Comparison of ENCODE assay signal across 8 cellular contexts in genomic region chr1:10794724-10795304, GRCh38. TPM values are rescaled to one million over a fixed set of nuclear protein-coding genes. Genes with fewer than 3 reads are reported as not detected.
DNase-seq lines count a peak whose midpoint lies in the region; ATAC-seq and TF ChIP-seq lines count a peak whose summit lies in the region.

No MANE protein-coding gene starts in this region.

- no peaks in the 10 kb centered on the region for H3K9me3 Mint-ChIP-seq in activated CD4-positive, alpha-beta T cell treated with anti-CD3 and anti-CD28 coated beads, Interleukin-2, amount 10 ng/mL, durations not matched to agents 7 days and 5 days
- no peaks in the 10 kb centered on the region for H3K9me3 Mint-ChIP-seq in activated T-helper 1 cell treated with anti-CD3 and anti-CD28 coated beads, Interleukin-12 subunit alpha, Interleukin-12 subunit beta, Interleukin-2, Interleukin-4 antibody, amounts not matched to agents 30 ng/mL and 10 ng/mL and 1 ng/mL, durations not matched to agents 14 hours and 24 hours and 36 hours

- H3K4me3 Mint-ChIP-seq in activated CD4-positive, alpha-beta T cell treated with anti-CD3 and anti-CD28 coated beads, Interleukin-2, amount 10 ng/mL, durations not matched to agents 7 days and 5 days = peak overlapping the region; percentile 67
- peak overlapping the region; percentile 68 for H3K4me3 Mint-ChIP-seq in activated T-helper 1 cell treated with anti-CD3 and anti-CD28 coated beads, Interleukin-12 subunit alpha, Interleukin-12 subunit beta, Interleukin-2, Interleukin-4 antibody, amounts not matched to agents 30 ng/mL and 10 ng/mL and 1 ng/mL, durations not matched to agents 14 hours and 24 hours and 36 hours

- peaks cover 0 to 85% (median 15%) of the 10 kb centered on the region in 3 donors for H3K27me3 ChIP-seq in stomach
- peaks cover 58% of the 10 kb centered on the region for H3K27me3 ChIP-seq in foreskin keratinocyte

- intact Hi-C loops in activated T-helper 1 cell treated with anti-CD3 and anti-CD28 coated beads, Interleukin-12 subunit alpha, Interleukin-12 subunit beta, Interleukin-2, Interleukin-4 antibody, amounts not matched to agents 30 ng/mL and 10 ng/mL and 1 ng/mL, durations not matched to agents 14 hours and 24 hours and 36 hours (cut with micrococcal nuclease) = loop anchor here (5.0 kb wide), 5 partner anchors 72 to 897 kb away; partner anchors contain the start of gene DRAXIN
- intact Hi-C loops in stomach (cut with DNase I; ENCODE audit: low total_unique reads) = loop anchor here (10.0 kb wide), 1 partner anchor 110 kb away; no protein-coding TSS in a partner anchor

- H3K27me3 Mint-ChIP-seq in activated CD4-positive, alpha-beta T cell treated with anti-CD3 and anti-CD28 coated beads, Interleukin-2, amount 10 ng/mL, durations not matched to agents 7 days and 5 days = peaks cover 57% of the 10 kb centered on the region
- peaks cover 46% of the 10 kb centered on the region for H3K27me3 Mint-ChIP-seq in activated T-helper 1 cell treated with anti-CD3 and anti-CD28 coated beads, Interleukin-12 subunit alpha, Interleukin-12 subunit beta, Interleukin-2, Interleukin-4 antibody, amounts not matched to agents 30 ng/mL and 10 ng/mL and 1 ng/mL, durations not matched to agents 14 hours and 24 hours and 36 hours (ENCODE audit: insufficient read depth)

- peak overlapping the region; percentile 50 for H3K27ac Mint-ChIP-seq in activated CD4-positive, alpha-beta T cell treated with anti-CD3 and anti-CD28 coated beads, Interleukin-2, amount 10 ng/mL, durations not matched to agents 7 days and 5 days
- peak overlapping the region; percentile 38 for H3K27ac Mint-ChIP-seq in activated T-helper 1 cell treated with anti-CD3 and anti-CD28 coated beads, Interleukin-12 subunit alpha, Interleukin-12 subunit beta, Interleukin-2, Interleukin-4 antibody, amounts not matched to agents 30 ng/mL and 10 ng/mL and 1 ng/mL, durations not matched to agents 14 hours and 24 hours and 36 hours

- CTCF ChIA-PET in activated CD4-positive, alpha-beta T cell treated with anti-CD3 and anti-CD28 coated beads, Interleukin-2, amount 10 ng/mL, durations not matched to agents 7 days and 5 days (lab: Charles Lee) = interaction anchor here (0.8 kb wide), 1 partner anchor 184 kb away, joined by 3 read pairs; no protein-coding TSS in a partner anchor

- no peak for TF ChIP-seq CTCF in stomach (IDR thresholded peaks at IDR 0.05)
- no peak for TF ChIP-seq CTCF in foreskin keratinocyte (conservative IDR thresholded peaks at IDR 0.05)

- no peak for TF ChIP-seq EP300 in stomach (IDR thresholded peaks at IDR 0.05)

- peaks cover 12% of the 10 kb centered on the region for H3K4me1 Mint-ChIP-seq in activated CD4-positive, alpha-beta T cell treated with anti-CD3 and anti-CD28 coated beads, Interleukin-2, amount 10 ng/mL, durations not matched to agents 7 days and 5 days
- peaks cover 5% of the 10 kb centered on the region for H3K4me1 Mint-ChIP-seq in activated T-helper 1 cell treated with anti-CD3 and anti-CD28 coated beads, Interleukin-12 subunit alpha, Interleukin-12 subunit beta, Interleukin-2, Interleukin-4 antibody, amounts not matched to agents 30 ng/mL and 10 ng/mL and 1 ng/mL, durations not matched to agents 14 hours and 24 hours and 36 hours (ENCODE audit: low read depth)

- H3K36me3 Mint-ChIP-seq in activated CD4-positive, alpha-beta T cell treated with anti-CD3 and anti-CD28 coated beads, Interleukin-2, amount 10 ng/mL, durations not matched to agents 7 days and 5 days (ENCODE audit: low read depth) = no peaks in the 10 kb centered on the region
- no peaks in the 10 kb centered on the region for H3K36me3 Mint-ChIP-seq in activated T-helper 1 cell treated with anti-CD3 and anti-CD28 coated beads, Interleukin-12 subunit alpha, Interleukin-12 subunit beta, Interleukin-2, Interleukin-4 antibody, amounts not matched to agents 30 ng/mL and 10 ng/mL and 1 ng/mL, durations not matched to agents 14 hours and 24 hours and 36 hours (ENCODE audit: low read depth)

- peak; percentile 16 for DNase-seq in activated CD4-positive, alpha-beta T cell treated with anti-CD3 and anti-CD28 coated beads, Interleukin-2, amount 10 ng/mL, durations not matched to agents 7 days and 5 days
- DNase-seq in activated CD4-positive, alpha-beta T cell treated with anti-CD3 and anti-CD28 coated beads for 1 hour = no peak
- no peak for DNase-seq in activated T-helper 1 cell treated with anti-CD3 and anti-CD28 coated beads, Interleukin-12 subunit alpha, Interleukin-12 subunit beta, Interleukin-2, Interleukin-4 antibody, amounts not matched to agents 30 ng/mL and 10 ng/mL and 1 ng/mL, durations not matched to agents 14 hours and 24 hours and 36 hours (ENCODE audit: low spot score)
- DNase-seq in iris pigment epithelial cell (ENCODE audit: low read depth) (peak; percentile 9), stomach (no peak), foreskin keratinocyte (no peak)

- H3K27ac ChIP-seq in stomach = peak overlapping the region; percentile 84 to 92 (median 91)
- H3K27ac ChIP-seq in foreskin keratinocyte = no peak overlapping the region

- ATAC-seq in foreskin keratinocyte = no peak
- no peak for ATAC-seq in HG02678 (IDR thresholded peaks at IDR 0.05; ENCODE audit: unreplicated experiment)
- ATAC-seq in HG02885 (IDR thresholded peaks at IDR 0.05; ENCODE audit: poor library complexity, unreplicated experiment) = no peak

- H3K4me3 ChIP-seq in stomach = peak overlapping the region; percentile 68 to 81 (median 74)

- POLR2A ChIA-PET in activated CD4-positive, alpha-beta T cell treated with anti-CD3 and anti-CD28 coated beads, Interleukin-2, amount 10 ng/mL, durations not matched to agents 7 days and 5 days (lab: Charles Lee) = no interaction called here

- WGBS in stomach, 5 donors = 0 to 1% (median 1%) methylated on average over 40 to 61 of the region's 61 CpGs

- H3K4me1 ChIP-seq in stomach (peaks cover 23 to 76% (median 61%) of the 10 kb centered on the region in 4 donors), foreskin keratinocyte (peaks cover 3% of the 10 kb centered on the region)

- H3K9me3 ChIP-seq in stomach = no peaks in the 10 kb centered on the region

- no peaks in the 10 kb centered on the region for H3K36me3 ChIP-seq in stomach

- TF ChIP-seq POLR2A in stomach (IDR thresholded peaks at IDR 0.05) = no peak

RNA-seq across cellular contexts. Expression of gene CASZ1, which starts 1.6 kb away (rescaled TPM):
- 1 to 10 TPM; 7.6 to 9.8 TPM for total RNA-seq in activated CD4-positive, alpha-beta T cell treated with anti-CD3 and anti-CD28 coated beads, Interleukin-2, amount 10 ng/mL, durations not matched to agents 7 days and 5 days
- 8.0 and 11.7 TPM in 2 replicates for total RNA-seq in activated T-helper 1 cell treated with anti-CD3 and anti-CD28 coated beads, Interleukin-12 subunit alpha, Interleukin-12 subunit beta, Interleukin-2, Interleukin-4 antibody, amounts not matched to agents 30 ng/mL and 10 ng/mL and 1 ng/mL, durations not matched to agents 14 hours and 24 hours and 36 hours
- total RNA-seq in stomach (100 to 1,000 TPM in 2 of 5 donors, 10 to 100 TPM in 3; 24.6 to 166 (median 66.5) TPM), foreskin keratinocyte (4.7 and 6.8 TPM in 2 replicates)
- polyA plus RNA-seq in stomach (10 to 100 TPM in 1 of 3 donors, 1 to 10 TPM in 2; 6.0 to 11.8 (median 6.5) TPM), foreskin keratinocyte (2.7 and 3.5 TPM in 2 replicates)

Comparison
In these comparisons a context has a peak if more than half of its experiments do, and no peak if none do; other contexts are left out.
1. DNase-seq: peak in activated CD4-positive, alpha-beta T cell treated with anti-CD3 and anti-CD28 coated beads, Interleukin-2, amount 10 ng/mL, durations not matched to agents 7 days and 5 days (single experiment) and iris pigment epithelial cell (single experiment); none in activated CD4-positive, alpha-beta T cell treated with anti-CD3 and anti-CD28 coated beads for 1 hour (single experiment), activated T-helper 1 cell treated with anti-CD3 and anti-CD28 coated beads, Interleukin-12 subunit alpha, Interleukin-12 subunit beta, Interleukin-2, Interleukin-4 antibody, amounts not matched to agents 30 ng/mL and 10 ng/mL and 1 ng/mL, durations not matched to agents 14 hours and 24 hours and 36 hours (single experiment), stomach (single experiment) and foreskin keratinocyte (0 of 2).